Comparison of ENCODE assay signal across 11 cellular contexts in genomic region chr6:44071670-44072451, GRCh38. TPM values are rescaled to one million over a fixed set of nuclear protein-coding genes. Genes with fewer than 3 reads are reported as not detected.
DNase-seq lines count a peak whose midpoint lies in the region; ATAC-seq and TF ChIP-seq lines count a peak whose summit lies in the region.
"Had no signal": no experiment of that assay in that cellular context is flagged by ENCODE, and none has a peak within 500 bp of the region (broad histone marks: within the 10 kb centered on the region; RNA-seq: fewer than 3 reads in every experiment).

No MANE protein-coding gene starts in this region.

- WGBS in transverse colon (ENCODE audit: low coverage in 1 of 2), 2 donors: 82 to 84% methylated on average over 5 to 8 of the region's 8 CpGs

- TF ChIP-seq POLR2A in transverse colon (IDR thresholded peaks at IDR 0.05): no peak

- H3K27me3 Mint-ChIP-seq in activated B cell treated with CpG ODN at 0.5 μM for 24 hours: peaks cover 23% of the 10 kb centered on the region

- H3K4me1 ChIP-seq in cardiac muscle cell (ENCODE audit: low read depth) (peaks cover 40% of the 10 kb centered on the region), transverse colon (peaks cover 14 to 38% (median 31%) of the 10 kb centered on the region in 4 donors)

- H3K27ac Mint-ChIP-seq in activated B cell treated with CpG ODN at 0.5 μM for 24 hours: no peak overlapping the region

- peaks cover 20% of the 10 kb centered on the region for H3K4me1 Mint-ChIP-seq in activated B cell treated with CpG ODN at 0.5 μM for 24 hours

- no peaks in the 10 kb centered on the region for H3K36me3 ChIP-seq in cardiac muscle cell
- H3K36me3 ChIP-seq in transverse colon: no peaks in the 10 kb centered on the region

- no peaks in the 10 kb centered on the region for H3K9me3 Mint-ChIP-seq in activated B cell treated with CpG ODN at 0.5 μM for 24 hours

- H3K4me3 ChIP-seq in cardiac muscle cell (no peak overlapping the region), transverse colon (no peak overlapping the region)

- H3K9me3 ChIP-seq in cardiac muscle cell (ENCODE audit: low read depth): no peaks in the 10 kb centered on the region
- no peaks in the 10 kb centered on the region for H3K9me3 ChIP-seq in transverse colon

- CTCF ChIA-PET in activated B cell treated with CpG ODN at 0.5 μM for 24 hours (lab: Charles Lee): interaction anchor here (1.1 to 1.3 kb wide), 3 partner anchors 285 to 404 kb away, joined by 3 read pairs; no protein-coding TSS in a partner anchor

- DNase-seq in cardiac muscle cell (ENCODE audit: low read depth in 1 of 2, low spot score in 1 of 2) (peak in 1 of 2 donors; percentile 94), left cardiac atrium (no peak), activated B cell treated with CpG ODN at 0.5 μM for 24 hours (no peak), fibroblast of the conjunctiva (ENCODE audit: low read depth) (peak; percentile 65), transverse colon (no peak), DMS53 (lab: John Stamatoyannopoulos, UW) (no peak), NCI-H345 (lab: John Stamatoyannopoulos, UW) (no peak)
- DNase-seq: activated CD4-positive, alpha-beta T cell treated with anti-CD3 and anti-CD28 coated beads for 4 hours; NCI-H187 treated with DMSO at 0.1 percent for 48 hours; stimulated activated CD4-positive, alpha-beta T cell treated with anti-CD3 and anti-CD28 coated beads, Interleukin-4, amount 100 ng/mL, for 1 hour had no signal

- H3K36me3 Mint-ChIP-seq in activated B cell treated with CpG ODN at 0.5 μM for 24 hours (ENCODE audit: low read depth): no peaks in the 10 kb centered on the region

- in situ Hi-C loops in transverse colon (cut with MboI; ENCODE audit: low pct_ligation_motif_present in 1 of 4, low pct_unique_long_range_greater_than_20kb in 1 of 4, low sequenced_read_pairs in 3 of 4): loop anchor here in 1 of 4 donors (10.0 kb wide), 1 partner anchor 307 kb away; no protein-coding TSS in a partner anchor

- H3K4me3 Mint-ChIP-seq in activated B cell treated with CpG ODN at 0.5 μM for 24 hours: peak overlapping the region; percentile 41

- H3K27me3 ChIP-seq in cardiac muscle cell: no peaks in the 10 kb centered on the region
- H3K27me3 ChIP-seq in transverse colon: peaks cover 3% of the 10 kb centered on the region

- intact Hi-C loops in left cardiac atrium (cut with DNase I): loop anchor here in 1 of 2 donors (5.0 to 10.0 kb wide), 2 partner anchors 120 to 217 kb away; no protein-coding TSS in a partner anchor
- intact Hi-C loops in activated B cell treated with CpG ODN at 0.5 μM for 24 hours (cut with micrococcal nuclease): loop anchor here (5.0 kb wide), 1 partner anchor 70 kb away; no protein-coding TSS in a partner anchor
- intact Hi-C loops in transverse colon (cut with DNase I; ENCODE audit: low total_unique reads): no loop called here

- ATAC-seq in left cardiac atrium: no peak
- no peak for ATAC-seq in activated B cell treated with CpG ODN at 0.5 μM for 24 hours (ENCODE audit: low read depth)
- ATAC-seq in GM19035 (IDR thresholded peaks at IDR 0.05; ENCODE audit: unreplicated experiment): no peak

- peak overlapping the region; percentile 93 for H3K27ac ChIP-seq in cardiac muscle cell
- H3K27ac ChIP-seq in transverse colon: peak overlapping the region in 3 of 4 donors; percentile 75 to 82 (median 78)

- TF ChIP-seq EP300 in transverse colon (IDR thresholded peaks at IDR 0.05; ENCODE audit: low read depth): no peak

- POLR2A ChIA-PET in activated B cell treated with CpG ODN at 0.5 μM for 24 hours (lab: Charles Lee): no interaction called here

- TF ChIP-seq CTCF in cardiac muscle cell (IDR thresholded peaks at IDR 0.05; ENCODE audit: low read depth, low read length) (no peak), activated B cell treated with CpG ODN at 0.5 μM for 24 hours (IDR thresholded peaks at IDR 0.05) (no peak), transverse colon (IDR thresholded peaks at IDR 0.05) (no peak)

RNA-seq across cellular contexts. Expression of gene MRPL14, which starts 55.4 kb away (rescaled TPM):
- total RNA-seq in cardiac muscle cell (66.4 and 78.8 TPM in 2 replicates), left cardiac atrium (10 to 100 TPM; 32.4 to 41.2 TPM), activated B cell treated with CpG ODN at 0.5 μM for 24 hours (40.5 and 45.5 TPM in 2 replicates), transverse colon (10 to 100 TPM; 15.5 to 54.6 (median 45.9) TPM)
- 130 and 165 TPM in 2 replicates for polyA plus RNA-seq in cardiac muscle cell

RNA-seq across cellular contexts. Expression of gene TMEM63B, which starts 55.5 kb away (rescaled TPM):
- total RNA-seq in cardiac muscle cell (52.4 and 57.3 TPM in 2 replicates), left cardiac atrium (10 to 100 TPM; 40.4 to 48.1 TPM), activated B cell treated with CpG ODN at 0.5 μM for 24 hours (12.3 and 13.9 TPM in 2 replicates), transverse colon (100 to 1,000 TPM in 2 of 4 donors, 10 to 100 TPM in 2; 35.0 to 258 (median 89.4) TPM)
- 51.7 and 54.2 TPM in 2 replicates for polyA plus RNA-seq in cardiac muscle cell
